Comparison of ENCODE assay signal across 19 cellular contexts in genomic region chrX:19687395-19687794, GRCh38.
DNase-seq lines count a peak whose midpoint lies in the region; FAIRE-seq and TF ChIP-seq lines count a peak whose summit lies in the region.
"Had no signal": no experiment of that assay in that cellular context is flagged by ENCODE, and none has a peak within 500 bp of the region (broad histone marks: within the 10 kb centered on the region; RNA-seq: fewer than 3 reads in every experiment).

No MANE protein-coding gene starts in this region.

- no peaks in the 10 kb centered on the region for H3K27me3 Mint-ChIP-seq in activated CD4-positive, alpha-beta T cell treated with anti-CD3 and anti-CD28 coated beads, Interleukin-2, amount 10 ng/mL, durations not matched to agents 24 days and 14 days
- no peaks in the 10 kb centered on the region for H3K27me3 Mint-ChIP-seq in activated naive CD8-positive, alpha-beta T cell treated with anti-CD3 and anti-CD28 coated beads for 36 hours

- intact Hi-C loops in activated CD4-positive, alpha-beta T cell treated with anti-CD3 and anti-CD28 coated beads, Interleukin-2, amount 10 ng/mL, durations not matched to agents 24 days and 14 days (cut with micrococcal nuclease) = no loop called here

- peaks cover 3% of the 10 kb centered on the region for H3K36me3 ChIP-seq in neutrophil
- H3K36me3 ChIP-seq: HAP-1 had no signal

- peak overlapping the region; percentile 77 for H3K27ac ChIP-seq in neutrophil
- H3K27ac ChIP-seq: SJCRH30 had no signal

- TF ChIP-seq CTCF in neutrophil (IDR thresholded peaks at IDR 0.05) (no peak), GM10248 (IDR thresholded peaks at IDR 0.05; ENCODE audit: control extremely low read depth, extremely low read depth, low read depth, missing control alignments) (no peak)

- TF ChIP-seq POLR2A in GM12892 (IDR thresholded peaks at IDR 0.05; ENCODE audit: low read depth, low read length) = no peak

- peak overlapping the region; percentile 21 for H3K27ac Mint-ChIP-seq in activated CD4-positive, alpha-beta T cell treated with anti-CD3 and anti-CD28 coated beads, Interleukin-2, amount 10 ng/mL, durations not matched to agents 24 days and 14 days
- peak overlapping the region; percentile 6 for H3K27ac Mint-ChIP-seq in activated naive CD8-positive, alpha-beta T cell treated with anti-CD3 and anti-CD28 coated beads for 36 hours
- H3K27ac Mint-ChIP-seq: GM23338 had no signal

- peak overlapping the region; percentile 11 for H3K4me3 Mint-ChIP-seq in activated CD4-positive, alpha-beta T cell treated with anti-CD3 and anti-CD28 coated beads, Interleukin-2, amount 10 ng/mL, durations not matched to agents 24 days and 14 days
- H3K4me3 Mint-ChIP-seq in activated naive CD8-positive, alpha-beta T cell treated with anti-CD3 and anti-CD28 coated beads for 36 hours = no peak overlapping the region
- H3K4me3 Mint-ChIP-seq: GM23338 had no signal

- no peak overlapping the region for H3K4me3 ChIP-seq in neutrophil (ENCODE audit: low read depth in 1 of 2, low read length in 1 of 2)
- H3K4me3 ChIP-seq: GM12878, GM23338, HAP-1, SJCRH30 had no signal

- H3K4me1 Mint-ChIP-seq in activated CD4-positive, alpha-beta T cell treated with anti-CD3 and anti-CD28 coated beads, Interleukin-2, amount 10 ng/mL, durations not matched to agents 24 days and 14 days = peaks cover 46% of the 10 kb centered on the region
- peaks cover 66% of the 10 kb centered on the region for H3K4me1 Mint-ChIP-seq in activated naive CD8-positive, alpha-beta T cell treated with anti-CD3 and anti-CD28 coated beads for 36 hours

- POLR2A ChIA-PET in GM10248 (lab: Yijun Ruan, JAX) = no interaction called here

- H3K9me3 ChIP-seq in neutrophil = no peaks in the 10 kb centered on the region
- H3K9me3 ChIP-seq: HAP-1, SJCRH30 had no signal

- no peak for DNase-seq in activated CD4-positive, alpha-beta T cell treated with anti-CD3 and anti-CD28 coated beads, Interleukin-2, amount 10 ng/mL, durations not matched to agents 24 days and 14 days
- no peak for DNase-seq in activated CD4-positive, alpha-beta T cell treated with anti-CD3 and anti-CD28 coated beads, Interleukin-2, amount 50 U/mL, for 48 hours
- no peak for DNase-seq in GM12892 (ENCODE audit: insufficient read length)
- no peak for DNase-seq in activated naive CD8-positive, alpha-beta T cell treated with anti-CD3 and anti-CD28 coated beads for 36 hours
- no peak for DNase-seq in DMS 273 treated with DMSO at 0.1 percent for 48 hours (lab: John Stamatoyannopoulos, UW)
- no peak for DNase-seq in GM10248 (ENCODE audit: extremely low spot score)
- DNase-seq: KG1, NCI-H1105 treated with DMSO at 0.1 percent for 48 hours, NCI-H2029 treated with DMSO at 0.1 percent for 48 hours, NCI-H524 treated with DMSO at 0.1 percent for 48 hours, OCI-M1, SJCRH30 had no signal

- H3K4me1 ChIP-seq in neutrophil (ENCODE audit: control insufficient read depth in 1 of 2, insufficient read depth in 1 of 2, low read depth in 1 of 2, low read length in 1 of 2) = peaks cover 17 to 30% of the 10 kb centered on the region in 2 experiments
- H3K4me1 ChIP-seq: SJCRH30 had no signal

- H3K27me3 ChIP-seq in neutrophil = no peaks in the 10 kb centered on the region
- H3K27me3 ChIP-seq: SJCRH30 had no signal

- H3K36me3 Mint-ChIP-seq in activated CD4-positive, alpha-beta T cell treated with anti-CD3 and anti-CD28 coated beads, Interleukin-2, amount 10 ng/mL, durations not matched to agents 24 days and 14 days (ENCODE audit: low read depth) = peaks cover 20% of the 10 kb centered on the region
- H3K36me3 Mint-ChIP-seq in activated naive CD8-positive, alpha-beta T cell treated with anti-CD3 and anti-CD28 coated beads for 36 hours = peaks cover 41% of the 10 kb centered on the region

- H3K9me3 Mint-ChIP-seq in activated CD4-positive, alpha-beta T cell treated with anti-CD3 and anti-CD28 coated beads, Interleukin-2, amount 10 ng/mL, durations not matched to agents 24 days and 14 days = no peaks in the 10 kb centered on the region
- H3K9me3 Mint-ChIP-seq in activated naive CD8-positive, alpha-beta T cell treated with anti-CD3 and anti-CD28 coated beads for 36 hours = no peaks in the 10 kb centered on the region
- H3K9me3 Mint-ChIP-seq: GM23338 had no signal

- CTCF ChIA-PET in GM10248 (lab: Yijun Ruan, JAX) = no interaction called here

- peak; percentile 44 for FAIRE-seq in GM12892 (lab: Jason Lieb, UNC)
- FAIRE-seq: D721Med, GM12878, HTR-8/SVneo, RCC 7860 had no signal
